Comparison of ENCODE assay signal across 1 cellular context in the genomic region with DNA sequence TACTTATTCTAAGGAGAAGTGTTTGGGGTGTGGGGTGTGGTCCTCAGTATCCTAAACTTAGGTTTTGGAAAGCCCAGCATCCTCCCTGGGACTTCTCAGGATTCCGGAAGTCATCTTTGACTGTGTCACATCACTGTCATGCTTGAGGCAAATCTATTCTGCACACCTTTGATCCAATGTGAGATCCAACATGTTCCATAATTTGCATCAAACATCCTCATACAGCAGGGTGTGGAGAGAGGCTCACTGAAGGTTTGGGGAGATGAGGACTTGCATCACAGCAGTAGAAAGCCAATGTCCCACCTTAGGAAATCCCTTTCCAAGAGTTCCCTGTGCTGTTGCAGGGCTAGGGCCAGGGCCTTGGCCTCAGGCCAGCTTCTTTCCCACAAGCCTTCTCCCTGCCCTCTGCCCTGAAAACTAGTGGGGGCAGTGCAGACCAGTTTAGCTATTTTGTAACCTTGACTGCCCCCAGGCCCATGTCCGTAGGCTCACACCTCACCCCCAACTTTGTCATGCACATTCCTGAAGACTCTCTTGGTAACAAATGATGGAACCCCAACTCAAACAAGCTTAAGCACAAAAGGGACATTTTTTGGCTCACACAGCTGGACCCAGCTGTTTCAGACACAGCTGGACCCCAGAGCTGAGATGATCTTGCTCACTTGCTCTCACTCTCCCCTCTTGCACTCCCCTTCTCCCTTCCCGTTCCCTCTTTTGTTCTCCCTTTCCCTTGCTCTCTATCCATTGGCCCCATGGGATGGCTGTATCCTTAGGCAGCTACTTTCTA.
TF ChIP-seq lines count a peak whose summit lies in the region.

No MANE protein-coding gene starts in this region.

TF ChIP-seq in HepG2, 621 proteins besides CTCF, POLR2A, EP300 and RAD21:
- TF ChIP-seq HNRNPH1 (optimal IDR thresholded peaks at IDR 0.05; ENCODE audit: low read depth, low read length) (peak; percentile 82), HIVEP1 (CRISPR knock-in tag; IDR thresholded peaks at IDR 0.05) (no peak), AGO2 (optimal IDR thresholded peaks at IDR 0.05; ENCODE audit: low read depth, low read length) (peak; percentile 47), NONO (IDR thresholded peaks at IDR 0.05) (no peak), NONO (CRISPR knock-in tag; conservative IDR thresholded peaks at IDR 0.05) (peak; percentile 40; the same call in 1 of the 2 replicates), KDM4B (CRISPR knock-in tag; IDR thresholded peaks at IDR 0.05) (no peak), HNF4A (CRISPR knock-in tag; IDR thresholded peaks at IDR 0.05) (no peak), ZNF44 (CRISPR knock-in tag; IDR thresholded peaks at IDR 0.05) (no peak), RBM22 (optimal IDR thresholded peaks at IDR 0.05; ENCODE audit: low read length) (peak; percentile 94), NFIC (IDR thresholded peaks at IDR 0.05; ENCODE audit: low read length) (0 out of 2 replicates have a peak, but pooled peaks have one; percentile 40), NCOA5 (CRISPR knock-in tag; IDR thresholded peaks at IDR 0.05) (no peak), SYNCRIP (IDR thresholded peaks at IDR 0.05; ENCODE audit: insufficient read depth, low read depth, low read length) (no peak), HOXA5 (CRISPR knock-in tag; IDR thresholded peaks at IDR 0.05) (no peak), ZNF432 (CRISPR knock-in tag; IDR thresholded peaks at IDR 0.05; ENCODE audit: borderline replicate concordance) (no peak), STAG1 (CRISPR knock-in tag; IDR thresholded peaks at IDR 0.05) (peak; percentile 26; the same call in 1 of the 2 replicates), XRCC5 (optimal IDR thresholded peaks at IDR 0.05; ENCODE audit: low read length) (no peak), MIER2 (CRISPR knock-in tag; IDR thresholded peaks at IDR 0.05) (no peak), POLR2G (IDR thresholded peaks at IDR 0.05; ENCODE audit: low read depth, low read length) (peak; percentile 66), EHMT2 (IDR thresholded peaks at IDR 0.05; ENCODE audit: borderline replicate concordance, low read depth, low read length) (no peak), ZNF143 (CRISPR knock-in tag; IDR thresholded peaks at IDR 0.05) (0 out of 2 replicates have a peak, but pooled peaks have one; percentile 37), HMG20B (CRISPR knock-in tag; conservative IDR thresholded peaks at IDR 0.05) (no peak), POLR2AphosphoS5 (IDR thresholded peaks at IDR 0.05; ENCODE audit: low read depth, low read length) (peak; percentile 44; the same call in 1 of the 2 replicates), FOXC1 (CRISPR knock-in tag; IDR thresholded peaks at IDR 0.05; ENCODE audit: borderline replicate concordance) (no peak), TCF7 (IDR thresholded peaks at IDR 0.05; ENCODE audit: low read depth) (no peak), NCOA1 (CRISPR knock-in tag; IDR thresholded peaks at IDR 0.05) (no peak), HOXA9 (CRISPR knock-in tag; IDR thresholded peaks at IDR 0.05; ENCODE audit: borderline replicate concordance) (no peak)
- TF ChIP-seq, protein P1, sequence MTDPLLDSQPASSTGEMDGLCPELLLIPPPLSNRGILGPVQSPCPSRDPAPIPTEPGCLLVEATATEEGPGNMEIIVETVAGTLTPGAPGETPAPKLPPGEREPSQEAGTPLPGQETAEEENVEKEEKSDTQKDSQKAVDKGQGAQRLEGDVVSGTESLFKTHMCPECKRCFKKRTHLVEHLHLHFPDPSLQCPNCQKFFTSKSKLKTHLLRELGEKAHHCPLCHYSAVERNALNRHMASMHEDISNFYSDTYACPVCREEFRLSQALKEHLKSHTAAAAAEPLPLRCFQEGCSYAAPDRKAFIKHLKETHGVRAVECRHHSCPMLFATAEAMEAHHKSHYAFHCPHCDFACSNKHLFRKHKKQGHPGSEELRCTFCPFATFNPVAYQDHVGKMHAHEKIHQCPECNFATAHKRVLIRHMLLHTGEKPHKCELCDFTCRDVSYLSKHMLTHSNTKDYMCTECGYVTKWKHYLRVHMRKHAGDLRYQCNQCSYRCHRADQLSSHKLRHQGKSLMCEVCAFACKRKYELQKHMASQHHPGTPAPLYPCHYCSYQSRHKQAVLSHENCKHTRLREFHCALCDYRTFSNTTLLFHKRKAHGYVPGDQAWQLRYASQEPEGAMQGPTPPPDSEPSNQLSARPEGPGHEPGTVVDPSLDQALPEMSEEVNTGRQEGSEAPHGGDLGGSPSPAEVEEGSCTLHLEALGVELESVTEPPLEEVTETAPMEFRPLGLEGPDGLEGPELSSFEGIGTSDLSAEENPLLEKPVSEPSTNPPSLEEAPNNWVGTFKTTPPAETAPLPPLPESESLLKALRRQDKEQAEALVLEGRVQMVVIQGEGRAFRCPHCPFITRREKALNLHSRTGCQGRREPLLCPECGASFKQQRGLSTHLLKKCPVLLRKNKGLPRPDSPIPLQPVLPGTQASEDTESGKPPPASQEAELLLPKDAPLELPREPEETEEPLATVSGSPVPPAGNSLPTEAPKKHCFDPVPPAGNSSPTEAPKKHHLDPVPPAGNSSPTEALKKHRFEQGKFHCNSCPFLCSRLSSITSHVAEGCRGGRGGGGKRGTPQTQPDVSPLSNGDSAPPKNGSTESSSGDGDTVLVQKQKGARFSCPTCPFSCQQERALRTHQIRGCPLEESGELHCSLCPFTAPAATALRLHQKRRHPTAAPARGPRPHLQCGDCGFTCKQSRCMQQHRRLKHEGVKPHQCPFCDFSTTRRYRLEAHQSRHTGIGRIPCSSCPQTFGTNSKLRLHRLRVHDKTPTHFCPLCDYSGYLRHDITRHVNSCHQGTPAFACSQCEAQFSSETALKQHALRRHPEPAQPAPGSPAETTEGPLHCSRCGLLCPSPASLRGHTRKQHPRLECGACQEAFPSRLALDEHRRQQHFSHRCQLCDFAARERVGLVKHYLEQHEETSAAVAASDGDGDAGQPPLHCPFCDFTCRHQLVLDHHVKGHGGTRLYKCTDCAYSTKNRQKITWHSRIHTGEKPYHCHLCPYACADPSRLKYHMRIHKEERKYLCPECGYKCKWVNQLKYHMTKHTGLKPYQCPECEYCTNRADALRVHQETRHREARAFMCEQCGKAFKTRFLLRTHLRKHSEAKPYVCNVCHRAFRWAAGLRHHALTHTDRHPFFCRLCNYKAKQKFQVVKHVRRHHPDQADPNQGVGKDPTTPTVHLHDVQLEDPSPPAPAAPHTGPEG (CRISPR knock-in tag; IDR thresholded peaks at IDR 0.05) = 0 out of 2 replicates have a peak, but pooled peaks have one; percentile 45
- TF ChIP-seq, protein P2, sequence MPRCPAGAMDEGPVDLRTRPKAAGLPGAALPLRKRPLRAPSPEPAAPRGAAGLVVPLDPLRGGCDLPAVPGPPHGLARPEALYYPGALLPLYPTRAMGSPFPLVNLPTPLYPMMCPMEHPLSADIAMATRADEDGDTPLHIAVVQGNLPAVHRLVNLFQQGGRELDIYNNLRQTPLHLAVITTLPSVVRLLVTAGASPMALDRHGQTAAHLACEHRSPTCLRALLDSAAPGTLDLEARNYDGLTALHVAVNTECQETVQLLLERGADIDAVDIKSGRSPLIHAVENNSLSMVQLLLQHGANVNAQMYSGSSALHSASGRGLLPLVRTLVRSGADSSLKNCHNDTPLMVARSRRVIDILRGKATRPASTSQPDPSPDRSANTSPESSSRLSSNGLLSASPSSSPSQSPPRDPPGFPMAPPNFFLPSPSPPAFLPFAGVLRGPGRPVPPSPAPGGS (CRISPR knock-in tag; IDR thresholded peaks at IDR 0.05) = 0 out of 2 replicates have a peak, but pooled peaks have one; percentile 44
- TF ChIP-seq, protein P3, sequence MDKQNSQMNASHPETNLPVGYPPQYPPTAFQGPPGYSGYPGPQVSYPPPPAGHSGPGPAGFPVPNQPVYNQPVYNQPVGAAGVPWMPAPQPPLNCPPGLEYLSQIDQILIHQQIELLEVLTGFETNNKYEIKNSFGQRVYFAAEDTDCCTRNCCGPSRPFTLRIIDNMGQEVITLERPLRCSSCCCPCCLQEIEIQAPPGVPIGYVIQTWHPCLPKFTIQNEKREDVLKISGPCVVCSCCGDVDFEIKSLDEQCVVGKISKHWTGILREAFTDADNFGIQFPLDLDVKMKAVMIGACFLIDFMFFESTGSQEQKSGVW (CRISPR knock-in tag; IDR thresholded peaks at IDR 0.05; ENCODE audit: borderline replicate concordance) = no peak
- TF ChIP-seq, protein P4, sequence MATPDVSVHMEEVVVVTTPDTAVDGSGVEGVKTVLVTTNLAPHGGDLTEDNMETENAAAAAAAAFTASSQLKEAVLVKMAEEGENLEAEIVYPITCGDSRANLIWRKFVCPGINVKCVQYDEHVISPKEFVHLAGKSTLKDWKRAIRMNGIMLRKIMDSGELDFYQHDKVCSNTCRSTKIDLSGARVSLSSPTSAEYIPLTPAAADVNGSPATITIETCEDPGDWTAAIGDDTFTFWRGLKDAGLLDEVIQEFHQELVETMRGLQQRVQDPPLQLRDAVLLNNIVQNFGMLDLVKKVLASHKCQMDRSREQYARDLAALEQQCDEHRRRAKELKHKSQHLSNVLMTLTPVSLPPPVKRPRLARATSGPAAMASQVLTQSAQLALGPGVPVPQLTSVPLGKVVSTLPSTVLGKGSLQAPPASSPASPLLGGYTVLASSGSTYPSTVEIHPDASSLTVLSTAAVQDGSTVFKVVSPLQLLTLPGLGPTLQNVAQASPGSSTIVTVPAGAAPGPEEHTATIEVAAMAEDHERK (CRISPR knock-in tag; IDR thresholded peaks at IDR 0.05; ENCODE audit: low read depth) = no peak
- TF ChIP-seq, protein P5, sequence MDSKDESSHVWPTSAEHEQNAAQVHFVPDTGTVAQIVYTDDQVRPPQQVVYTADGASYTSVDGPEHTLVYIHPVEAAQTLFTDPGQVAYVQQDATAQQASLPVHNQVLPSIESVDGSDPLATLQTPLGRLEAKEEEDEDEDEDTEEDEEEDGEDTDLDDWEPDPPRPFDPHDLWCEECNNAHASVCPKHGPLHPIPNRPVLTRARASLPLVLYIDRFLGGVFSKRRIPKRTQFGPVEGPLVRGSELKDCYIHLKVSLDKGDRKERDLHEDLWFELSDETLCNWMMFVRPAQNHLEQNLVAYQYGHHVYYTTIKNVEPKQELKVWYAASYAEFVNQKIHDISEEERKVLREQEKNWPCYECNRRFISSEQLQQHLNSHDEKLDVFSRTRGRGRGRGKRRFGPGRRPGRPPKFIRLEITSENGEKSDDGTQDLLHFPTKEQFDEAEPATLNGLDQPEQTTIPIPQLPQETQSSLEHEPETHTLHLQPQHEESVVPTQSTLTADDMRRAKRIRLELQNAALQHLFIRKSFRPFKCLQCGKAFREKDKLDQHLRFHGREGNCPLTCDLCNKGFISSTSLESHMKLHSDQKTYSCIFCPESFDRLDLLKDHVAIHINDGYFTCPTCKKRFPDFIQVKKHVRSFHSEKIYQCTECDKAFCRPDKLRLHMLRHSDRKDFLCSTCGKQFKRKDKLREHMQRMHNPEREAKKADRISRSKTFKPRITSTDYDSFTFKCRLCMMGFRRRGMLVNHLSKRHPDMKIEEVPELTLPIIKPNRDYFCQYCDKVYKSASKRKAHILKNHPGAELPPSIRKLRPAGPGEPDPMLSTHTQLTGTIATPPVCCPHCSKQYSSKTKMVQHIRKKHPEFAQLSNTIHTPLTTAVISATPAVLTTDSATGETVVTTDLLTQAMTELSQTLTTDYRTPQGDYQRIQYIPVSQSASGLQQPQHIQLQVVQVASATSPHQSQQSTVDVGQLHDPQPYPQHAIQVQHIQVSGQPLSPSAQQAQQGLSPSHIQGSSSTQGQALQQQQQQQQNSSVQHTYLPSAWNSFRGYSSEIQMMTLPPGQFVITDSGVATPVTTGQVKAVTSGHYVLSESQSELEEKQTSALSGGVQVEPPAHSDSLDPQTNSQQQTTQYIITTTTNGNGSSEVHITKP (CRISPR knock-in tag; IDR thresholded peaks at IDR 0.05; ENCODE audit: low read depth) = no peak
- TF ChIP-seq, protein P6, sequence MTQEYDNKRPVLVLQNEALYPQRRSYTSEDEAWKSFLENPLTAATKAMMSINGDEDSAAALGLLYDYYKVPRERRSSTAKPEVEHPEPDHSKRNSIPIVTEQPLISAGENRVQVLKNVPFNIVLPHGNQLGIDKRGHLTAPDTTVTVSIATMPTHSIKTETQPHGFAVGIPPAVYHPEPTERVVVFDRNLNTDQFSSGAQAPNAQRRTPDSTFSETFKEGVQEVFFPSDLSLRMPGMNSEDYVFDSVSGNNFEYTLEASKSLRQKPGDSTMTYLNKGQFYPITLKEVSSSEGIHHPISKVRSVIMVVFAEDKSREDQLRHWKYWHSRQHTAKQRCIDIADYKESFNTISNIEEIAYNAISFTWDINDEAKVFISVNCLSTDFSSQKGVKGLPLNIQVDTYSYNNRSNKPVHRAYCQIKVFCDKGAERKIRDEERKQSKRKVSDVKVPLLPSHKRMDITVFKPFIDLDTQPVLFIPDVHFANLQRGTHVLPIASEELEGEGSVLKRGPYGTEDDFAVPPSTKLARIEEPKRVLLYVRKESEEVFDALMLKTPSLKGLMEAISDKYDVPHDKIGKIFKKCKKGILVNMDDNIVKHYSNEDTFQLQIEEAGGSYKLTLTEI (CRISPR knock-in tag; conservative IDR thresholded peaks at IDR 0.05) = no peak
TF ChIP-seq in HepG2: peak in this region for 11.
